In genomic region chr4:133320576-133321170, GRCh38 we compare ENCODE assay signal across 10 cellular contexts.
DNase-seq lines count a peak whose midpoint lies in the region; ATAC-seq and TF ChIP-seq lines count a peak whose summit lies in the region.
"Had no signal": no experiment of that assay in that cellular context is flagged by ENCODE, and none has a peak within 500 bp of the region (broad histone marks: within the 10 kb centered on the region; RNA-seq: fewer than 3 reads in every experiment).

No MANE protein-coding gene starts in this region.

- H3K9me3 ChIP-seq in OCI-LY1 (ENCODE audit: low read length) (no peaks in the 10 kb centered on the region), smooth muscle cell (replicated peaks; ENCODE audit: low read depth) (no peaks in the 10 kb centered on the region)

- no peaks in the 10 kb centered on the region for H3K4me1 ChIP-seq in OCI-LY1 (ENCODE audit: insufficient read depth, low read length, severe bottlenecking)
- no peaks in the 10 kb centered on the region for H3K4me1 ChIP-seq in smooth muscle cell (ENCODE audit: low read depth)

- peak; percentile 75 for ATAC-seq in GM18907 (IDR thresholded peaks at IDR 0.05; ENCODE audit: unreplicated experiment)
- peak; percentile 66 for ATAC-seq in HG03280 (IDR thresholded peaks at IDR 0.05; ENCODE audit: unreplicated experiment)
- no peak for ATAC-seq in stimulated activated naive CD8-positive, alpha-beta T cell treated with anti-CD3 and anti-CD28 coated beads, Interleukin-15, amount 100 ng/mL, for 72 hours

- H3K36me3 ChIP-seq in BJ (ENCODE audit: control insufficient read depth, insufficient read depth, low read length) (no peaks in the 10 kb centered on the region), OCI-LY1 (ENCODE audit: insufficient read depth, low read length) (no peaks in the 10 kb centered on the region), smooth muscle cell (ENCODE audit: low read depth) (no peaks in the 10 kb centered on the region)

- no peak overlapping the region for H3K4me3 ChIP-seq in BJ (ENCODE audit: low read depth, low read length)
- H3K4me3 ChIP-seq in OCI-LY1 (ENCODE audit: low read depth, low read length, poor library complexity, severe bottlenecking), result no peak overlapping the region
- no peak overlapping the region for H3K4me3 ChIP-seq in smooth muscle cell

- H3K27me3 ChIP-seq in BJ (ENCODE audit: control insufficient read depth, insufficient read depth, low read length) (no peaks in the 10 kb centered on the region), OCI-LY1 (ENCODE audit: insufficient read depth, low read length) (no peaks in the 10 kb centered on the region), smooth muscle cell (ENCODE audit: low read depth) (no peaks in the 10 kb centered on the region)

- 10% methylated on average over 2 of the region's 2 CpGs for WGBS in smooth muscle cell (ENCODE audit: low lambda C conversion rate)

- TF ChIP-seq CTCF in BJ (IDR thresholded peaks at IDR 0.05; ENCODE audit: insufficient read depth, low read depth, low read length) (peak; percentile 60), OCI-LY1 (IDR thresholded peaks at IDR 0.05; ENCODE audit: low read length) (peak; percentile 77), smooth muscle cell (IDR thresholded peaks at IDR 0.05; ENCODE audit: borderline replicate concordance, insufficient read depth, poor library complexity, severe bottlenecking) (peak; percentile 68)

- H2AFZ ChIP-seq in OCI-LY1 (ENCODE audit: low read length) (peak overlapping the region; percentile 79; the same call in 1 of the 2 replicates), smooth muscle cell (ENCODE audit: low read depth) (peak overlapping the region; percentile 45)

- no peak overlapping the region for H3K9ac ChIP-seq in OCI-LY1 (ENCODE audit: low read length)
- H3K9ac ChIP-seq in smooth muscle cell (ENCODE audit: low read depth), result no peak overlapping the region

- CTCF ChIA-PET in BJ (lab: Yijun Ruan, JAX), result interaction anchor here (1.5 to 2.0 kb wide), 4 partner anchors 9 to 30 kb away, joined by 3 to 4 read pairs (median 4); no protein-coding TSS in a partner anchor

- H3K79me2 ChIP-seq in OCI-LY1 (ENCODE audit: insufficient read depth, low read length) (no peaks in the 10 kb centered on the region), smooth muscle cell (ENCODE audit: low read depth) (no peaks in the 10 kb centered on the region)

- H3K27ac Mint-ChIP-seq in stimulated activated naive CD8-positive, alpha-beta T cell treated with anti-CD3 and anti-CD28 coated beads, Interleukin-15, amount 100 ng/mL, for 72 hours, result no peak overlapping the region
- H3K27ac Mint-ChIP-seq: IgD-negative memory B cell, memory B cell had no signal

- DNase-seq in BJ (ENCODE audit: low read depth), result no peak
- peak; percentile 9 for DNase-seq in fibroblast of gingiva (ENCODE audit: low read depth)
- no peak for DNase-seq in smooth muscle cell (lab: John Stamatoyannopoulos, UW; ENCODE audit: unreplicated experiment)
- DNase-seq in C1 segment of cervical spinal cord (lab: John Stamatoyannopoulos, UW), result no peak
- no peak for DNase-seq in stimulated activated naive CD8-positive, alpha-beta T cell treated with anti-CD3 and anti-CD28 coated beads, Interleukin-15, amount 100 ng/mL, for 72 hours

- POLR2A ChIA-PET in BJ (lab: Charles Lee), result no interaction called here

- H3K9me2 ChIP-seq in OCI-LY1 (ENCODE audit: low read depth, low read length), result no peaks in the 10 kb centered on the region

- H3F3A ChIP-seq in OCI-LY1 (ENCODE audit: insufficient read depth, low read length), result no peaks in the 10 kb centered on the region
- H3F3A ChIP-seq in smooth muscle cell (ENCODE audit: low read depth), result no peaks in the 10 kb centered on the region

- no peak overlapping the region for H3K4me2 ChIP-seq in OCI-LY1 (ENCODE audit: low read length)
- H3K4me2 ChIP-seq in smooth muscle cell, result no peak overlapping the region

- H3K27ac ChIP-seq in OCI-LY1 (ENCODE audit: low read depth, low read length, poor library complexity, severe bottlenecking) (no peak overlapping the region), smooth muscle cell (ENCODE audit: low read depth) (no peak overlapping the region)

- no peaks in the 10 kb centered on the region for H3K9me3 Mint-ChIP-seq in stimulated activated naive CD8-positive, alpha-beta T cell treated with anti-CD3 and anti-CD28 coated beads, Interleukin-15, amount 100 ng/mL, for 72 hours

- H3K4me3 Mint-ChIP-seq in stimulated activated naive CD8-positive, alpha-beta T cell treated with anti-CD3 and anti-CD28 coated beads, Interleukin-15, amount 100 ng/mL, for 72 hours, result no peak overlapping the region
- H3K4me3 Mint-ChIP-seq: IgD-negative memory B cell, memory B cell had no signal

- no peaks in the 10 kb centered on the region for H3K27me3 Mint-ChIP-seq in stimulated activated naive CD8-positive, alpha-beta T cell treated with anti-CD3 and anti-CD28 coated beads, Interleukin-15, amount 100 ng/mL, for 72 hours
- H3K27me3 Mint-ChIP-seq: IgD-negative memory B cell, memory B cell had no signal

- no peaks in the 10 kb centered on the region for H4K20me1 ChIP-seq in OCI-LY1 (ENCODE audit: insufficient read depth, low read length)
- H4K20me1 ChIP-seq in smooth muscle cell (ENCODE audit: low read depth), result no peaks in the 10 kb centered on the region

- no peaks in the 10 kb centered on the region for H3K4me1 Mint-ChIP-seq in stimulated activated naive CD8-positive, alpha-beta T cell treated with anti-CD3 and anti-CD28 coated beads, Interleukin-15, amount 100 ng/mL, for 72 hours
- H3K4me1 Mint-ChIP-seq: IgD-negative memory B cell, memory B cell had no signal
